22 cellular contexts compared by ENCODE assay signal in genomic region chr6:108568101-108568500, GRCh38. TPM values are rescaled to one million over a fixed set of nuclear protein-coding genes. Genes with fewer than 3 reads are reported as not detected.
A peak's percentile ranks its signal among the peaks of the same experiment; 100 is the strongest.
DNase-seq lines count a peak whose midpoint lies in the region; ATAC-seq and TF ChIP-seq lines count a peak whose summit lies in the region.
"Had no signal": no experiment of that assay in that cellular context is flagged by ENCODE, and none has a peak within 500 bp of the region (broad histone marks: within the 10 kb centered on the region; RNA-seq: fewer than 3 reads in every experiment).

No MANE protein-coding gene starts in this region.

- H2BK15ac ChIP-seq in IMR-90 (ENCODE audit: low read depth, low read length) = no peak overlapping the region

- no peak overlapping the region for H2BK120ac ChIP-seq in IMR-90 (ENCODE audit: low read depth, low read length)

- H3K4me3 Mint-ChIP-seq in CD4-positive, CD25-positive, alpha-beta regulatory T cell = peak overlapping the region in 3 of 4 donors; percentile 19 to 77 (median 62)
- H3K4me3 Mint-ChIP-seq in T-helper 2 cell treated with Interferon-gamma antibody and Interleukin-4, amounts not matched to agents 5 μg/mL and 100 μg/mL, for 36 hours = no peak overlapping the region
- H3K4me3 Mint-ChIP-seq: activated CD8-positive, alpha-beta T cell treated with anti-CD3 and anti-CD28 coated beads, Interleukin-2, amount 10 ng/mL, durations not matched to agents 7 days and 5 days; activated naive CD8-positive, alpha-beta T cell treated with anti-CD3 and anti-CD28 coated beads, Interleukin-2, amount 10 ng/mL, durations not matched to agents 7 days and 5 days; neural progenitor cell; stimulated activated naive CD8-positive, alpha-beta T cell treated with anti-CD3 and anti-CD28 coated beads, Interleukin-15, amount 100 ng/mL, for 72 hours had no signal

- H3K36me3 Mint-ChIP-seq in CD4-positive, CD25-positive, alpha-beta regulatory T cell = peaks cover 36% of the 10 kb centered on the region
- H3K36me3 Mint-ChIP-seq in T-helper 2 cell treated with Interferon-gamma antibody and Interleukin-4, amounts not matched to agents 5 μg/mL and 100 μg/mL, for 36 hours (ENCODE audit: low read depth) = peaks cover 36% of the 10 kb centered on the region

- peak overlapping the region; percentile 29; the same call in 1 of the 2 replicates for H3K4ac ChIP-seq in IMR-90 (ENCODE audit: low read depth, low read length)

- H3K4me2 ChIP-seq in IMR-90 (ENCODE audit: low read depth, low read length) = no peak overlapping the region
- H3K4me2 ChIP-seq: neural progenitor cell had no signal

- no peak overlapping the region for H3K14ac ChIP-seq in IMR-90 (replicated peaks; ENCODE audit: low read depth, low read length)

- H3K27ac Mint-ChIP-seq in CD4-positive, CD25-positive, alpha-beta regulatory T cell = peak overlapping the region in 1 of 3 donors; percentile 45
- H3K27ac Mint-ChIP-seq in T-helper 2 cell treated with Interferon-gamma antibody and Interleukin-4, amounts not matched to agents 5 μg/mL and 100 μg/mL, for 36 hours = no peak overlapping the region
- H3K27ac Mint-ChIP-seq: activated CD8-positive, alpha-beta T cell treated with anti-CD3 and anti-CD28 coated beads, Interleukin-2, amount 10 ng/mL, durations not matched to agents 7 days and 5 days; activated naive CD8-positive, alpha-beta T cell treated with anti-CD3 and anti-CD28 coated beads, Interleukin-2, amount 10 ng/mL, durations not matched to agents 7 days and 5 days; neural progenitor cell had no signal

- CTCF ChIA-PET in IMR-90 (lab: Yijun Ruan, JAX) = interaction anchor here (0.5 to 0.7 kb wide), 5 partner anchors 10 to 267 kb away, joined by 3 to 9 read pairs (median 3); no protein-coding TSS in a partner anchor

- intact Hi-C loops in IMR-90 (cut with micrococcal nuclease) (no loop called here), esophagus muscularis mucosa (cut with DNase I) (no loop called here), gastrocnemius medialis (cut with DNase I; ENCODE audit: low total_unique reads) (no loop called here)

- no peak overlapping the region for H4K91ac ChIP-seq in IMR-90 (ENCODE audit: insufficient read depth, low read depth, low read length)

- POLR2A ChIA-PET in IMR-90 (lab: Charles Lee; ENCODE audit: unreplicated experiment) = no interaction called here

- no peak overlapping the region for H4K8ac ChIP-seq in IMR-90 (ENCODE audit: low read depth in 2 of 2, low read length in 2 of 2)

- peaks cover 30% of the 10 kb centered on the region for H3K4me1 ChIP-seq in CD4-positive, CD25-positive, alpha-beta regulatory T cell (ENCODE audit: control insufficient read depth, insufficient read depth, low read length, poor library complexity, severe bottlenecking)
- peaks cover 16% of the 10 kb centered on the region for H3K4me1 ChIP-seq in IMR-90 (ENCODE audit: control insufficient read depth, insufficient read depth, low read length)
- H3K4me1 ChIP-seq in esophagus muscularis mucosa = peaks cover 64 to 100% (median 92%) of the 10 kb centered on the region in 4 donors
- peaks cover 77 to 83% of the 10 kb centered on the region in 2 donors for H3K4me1 ChIP-seq in gastrocnemius medialis

- H3K27ac ChIP-seq in CD4-positive, CD25-positive, alpha-beta regulatory T cell (ENCODE audit: insufficient read depth, low read length, poor library complexity, severe bottlenecking) = no peak overlapping the region
- H3K27ac ChIP-seq in IMR-90 (ENCODE audit: insufficient read depth, low read length) = no peak overlapping the region
- peak overlapping the region; percentile 98 to 100 (median 99) for H3K27ac ChIP-seq in esophagus muscularis mucosa (replicated peaks in 1 of 4)
- peak overlapping the region; percentile 35 to 100 (median 66) for H3K27ac ChIP-seq in gastrocnemius medialis
- H3K27ac ChIP-seq: C4-2B, epithelial cell of prostate, neural progenitor cell had no signal

- no peak overlapping the region for H4K5ac ChIP-seq in IMR-90 (ENCODE audit: low read depth, low read length)

- no peaks in the 10 kb centered on the region for H3K9me3 Mint-ChIP-seq in CD4-positive, CD25-positive, alpha-beta regulatory T cell
- H3K9me3 Mint-ChIP-seq in T-helper 2 cell treated with Interferon-gamma antibody and Interleukin-4, amounts not matched to agents 5 μg/mL and 100 μg/mL, for 36 hours = no peaks in the 10 kb centered on the region
- H3K9me3 Mint-ChIP-seq: activated naive CD8-positive, alpha-beta T cell treated with anti-CD3 and anti-CD28 coated beads, Interleukin-2, amount 10 ng/mL, durations not matched to agents 7 days and 5 days; neural progenitor cell; stimulated activated naive CD8-positive, alpha-beta T cell treated with anti-CD3 and anti-CD28 coated beads, Interleukin-15, amount 100 ng/mL, for 72 hours had no signal

- dilution Hi-C loops in IMR-90 (cut with HindIII; ENCODE audit: low sequenced_read_pairs, unreplicated experiment) = no loop called here

- in situ Hi-C loops in IMR-90 (cut with MboI; ENCODE audit: low sequenced_read_pairs) (no loop called here), gastrocnemius medialis (cut with MboI; ENCODE audit: low sequenced_read_pairs in 4 of 4) (loop anchor here in 1 of 4 donors (25.0 kb wide), 1 partner anchor 94 kb away; no protein-coding TSS in a partner anchor)

- no peak overlapping the region for H2AK9ac ChIP-seq in IMR-90 (replicated peaks; ENCODE audit: low read depth, low read length, poor library complexity)

- DNase-seq in CD4-positive, CD25-positive, alpha-beta regulatory T cell = no peak
- DNase-seq in IMR-90 (no peak), esophagus muscularis mucosa (ENCODE audit: extremely low spot score) (no peak), gastrocnemius medialis (no peak)
- DNase-seq in T-helper 2 cell treated with Interferon-gamma antibody and Interleukin-4, amounts not matched to agents 5 μg/mL and 100 μg/mL, for 36 hours (ENCODE audit: low spot score) = no peak
- no peak for DNase-seq in stimulated activated CD4-positive, alpha-beta T cell treated with anti-CD3 and anti-CD28 coated beads, Interleukin-15, amount 100 ng/mL, for 24 hours
- DNase-seq: activated CD8-positive, alpha-beta T cell treated with anti-CD3 and anti-CD28 coated beads, Interleukin-2, amount 10 ng/mL, durations not matched to agents 7 days and 5 days; activated naive CD8-positive, alpha-beta T cell treated with anti-CD3 and anti-CD28 coated beads, Interleukin-2, amount 10 ng/mL, durations not matched to agents 7 days and 5 days; EL; HCEC 1CT; KBM-7; NCI-H1436 treated with DMSO at 0.1 percent for 48 hours; NCI-H2107; NCI-H446 treated with DMSO at 0.1 percent for 48 hours; stimulated activated naive CD8-positive, alpha-beta T cell treated with anti-CD3 and anti-CD28 coated beads, Interleukin-15, amount 100 ng/mL, for 72 hours had no signal

- 92% methylated on average over 2 of the region's 5 CpGs; no CpG with 5 or more reads in 1 of the 2 experiments for WGBS in IMR-90 (ENCODE audit: extremely low coverage in 2 of 2, insufficient read length in 1 of 2), 2 experiments
- WGBS in esophagus muscularis mucosa = 90% methylated on average over 5 of the region's 5 CpGs

- H2AFZ ChIP-seq in IMR-90 (replicated peaks; ENCODE audit: low read length, poor library complexity) = no peak overlapping the region
- H2AFZ ChIP-seq: neural progenitor cell had no signal

- peaks cover 19 to 69% of the 10 kb centered on the region in 2 experiments for H3K79me1 ChIP-seq in IMR-90 (ENCODE audit: low read depth in 1 of 2, low read length in 2 of 2)

- H3K9ac ChIP-seq in IMR-90 (ENCODE audit: low read depth, low read length) = no peak overlapping the region
- H3K9ac ChIP-seq: neural progenitor cell had no signal

- BruUV-seq in IMR-90 (replicated peaks; lab: Mats Ljungman, UMichigan) = no TSS peak

- TF ChIP-seq POLR2A in IMR-90 (IDR thresholded peaks at IDR 0.05; ENCODE audit: low read depth, low read length) (no peak), esophagus muscularis mucosa (IDR thresholded peaks at IDR 0.05; ENCODE audit: low read depth) (no peak), gastrocnemius medialis (IDR thresholded peaks at IDR 0.05) (no peak)

- peaks cover 54% of the 10 kb centered on the region for H4K20me1 ChIP-seq in IMR-90 (ENCODE audit: insufficient read depth, low read length)

- no peak overlapping the region for H3K4me3 ChIP-seq in CD4-positive, CD25-positive, alpha-beta regulatory T cell (ENCODE audit: low read depth, low read length)
- H3K4me3 ChIP-seq in IMR-90 (ENCODE audit: insufficient read depth, low read depth, low read length) (no peak overlapping the region), esophagus muscularis mucosa (peak overlapping the region in 1 of 4 donors; percentile 1), gastrocnemius medialis (no peak overlapping the region)
- H3K4me3 ChIP-seq: GM12878, lung, neural progenitor cell, tibial nerve had no signal

- H3K56ac ChIP-seq in IMR-90 (ENCODE audit: extremely low read depth, insufficient read depth, low read length) = no peak overlapping the region

- H3K27me3 ChIP-seq in CD4-positive, CD25-positive, alpha-beta regulatory T cell (ENCODE audit: control insufficient read depth, insufficient read depth, low read length) = no peaks in the 10 kb centered on the region
- H3K27me3 ChIP-seq in IMR-90 (ENCODE audit: control insufficient read depth, insufficient read depth, low read length) (no peaks in the 10 kb centered on the region), esophagus muscularis mucosa (no peaks in the 10 kb centered on the region), gastrocnemius medialis (no peaks in the 10 kb centered on the region)
- H3K27me3 ChIP-seq: tibial nerve had no signal

- H2BK20ac ChIP-seq in IMR-90 (ENCODE audit: low read depth, low read length) = no peak overlapping the region

- no peak for ATAC-seq in CD4-positive, CD25-positive, alpha-beta regulatory T cell (ENCODE audit: low read depth in 2 of 2)
- ATAC-seq in IMR-90 (ENCODE audit: low read depth) (no peak), gastrocnemius medialis (no peak), HG02763 (IDR thresholded peaks at IDR 0.05; ENCODE audit: unreplicated experiment) (no peak)
- ATAC-seq: activated CD8-positive, alpha-beta T cell treated with anti-CD3 and anti-CD28 coated beads, Interleukin-2, amount 10 ng/mL, durations not matched to agents 7 days and 5 days; GM12878; stimulated activated naive CD8-positive, alpha-beta T cell treated with anti-CD3 and anti-CD28 coated beads, Interleukin-15, amount 100 ng/mL, for 72 hours had no signal

- TF ChIP-seq CTCF in IMR-90 (conservative IDR thresholded peaks at IDR 0.05; ENCODE audit: low read depth, low read length) = no peak
- TF ChIP-seq CTCF in esophagus muscularis mucosa (IDR thresholded peaks at IDR 0.05) = no peak
- TF ChIP-seq CTCF in gastrocnemius medialis (IDR thresholded peaks at IDR 0.05 in 4 of 5, conservative IDR thresholded peaks at IDR 0.05 in 1 of 5) = no peak

- no peaks in the 10 kb centered on the region for H3K9me3 ChIP-seq in CD4-positive, CD25-positive, alpha-beta regulatory T cell (ENCODE audit: control insufficient read depth in 2 of 2, low read length in 2 of 2)
- H3K9me3 ChIP-seq in IMR-90 (ENCODE audit: control insufficient read depth, insufficient read depth, low read length) (no peaks in the 10 kb centered on the region), esophagus muscularis mucosa (no peaks in the 10 kb centered on the region), gastrocnemius medialis (no peaks in the 10 kb centered on the region)
- H3K9me3 ChIP-seq: tibial nerve had no signal

- no peaks in the 10 kb centered on the region for H3K27me3 Mint-ChIP-seq in CD4-positive, CD25-positive, alpha-beta regulatory T cell
- H3K27me3 Mint-ChIP-seq in T-helper 2 cell treated with Interferon-gamma antibody and Interleukin-4, amounts not matched to agents 5 μg/mL and 100 μg/mL, for 36 hours (ENCODE audit: low read depth) = peaks cover 23% of the 10 kb centered on the region
- H3K27me3 Mint-ChIP-seq: activated naive CD8-positive, alpha-beta T cell treated with anti-CD3 and anti-CD28 coated beads, Interleukin-2, amount 10 ng/mL, durations not matched to agents 7 days and 5 days had no signal

- H2AK5ac ChIP-seq in IMR-90 (ENCODE audit: low read depth, low read length) = no peak overlapping the region

- TF ChIP-seq EP300 in esophagus muscularis mucosa (IDR thresholded peaks at IDR 0.05) = no peak

- H3K18ac ChIP-seq in IMR-90 (ENCODE audit: low read depth, low read length) = no peak overlapping the region

- H3K9me1 ChIP-seq in IMR-90 (ENCODE audit: insufficient read depth, low read length) = peaks cover 22% of the 10 kb centered on the region

- H2BK5ac ChIP-seq in IMR-90 (ENCODE audit: low read depth, low read length, poor library complexity, severe bottlenecking) = no peak overlapping the region

- no peak overlapping the region for H3K23ac ChIP-seq in IMR-90 (ENCODE audit: low read depth, low read length)

- peaks cover 30 to 76% (median 54%) of the 10 kb centered on the region in 4 donors for H3K4me1 Mint-ChIP-seq in CD4-positive, CD25-positive, alpha-beta regulatory T cell
- H3K4me1 Mint-ChIP-seq in T-helper 2 cell treated with Interferon-gamma antibody and Interleukin-4, amounts not matched to agents 5 μg/mL and 100 μg/mL, for 36 hours (ENCODE audit: low read depth) = peaks cover 36% of the 10 kb centered on the region

- TF ChIP-seq RAD21 in IMR-90 (IDR thresholded peaks at IDR 0.05; ENCODE audit: low read length) = no peak

- H3K36me3 ChIP-seq in CD4-positive, CD25-positive, alpha-beta regulatory T cell (ENCODE audit: control insufficient read depth, insufficient read depth, low read length) = peaks cover 35% of the 10 kb centered on the region
- H3K36me3 ChIP-seq in IMR-90 (ENCODE audit: control insufficient read depth, insufficient read depth, low read length) = peaks cover 28% of the 10 kb centered on the region
- peaks cover 11 to 65% (median 53%) of the 10 kb centered on the region in 4 donors for H3K36me3 ChIP-seq in esophagus muscularis mucosa
- peaks cover 0 to 63% of the 10 kb centered on the region in 2 donors for H3K36me3 ChIP-seq in gastrocnemius medialis

RNA-seq across cellular contexts. Expression of gene FOXO3, which starts 7.4 kb away (rescaled TPM):
- 24.2 TPM for total RNA-seq in CD4-positive, CD25-positive, alpha-beta regulatory T cell
- polyA plus RNA-seq in CD4-positive, CD25-positive, alpha-beta regulatory T cell = 10 to 100 TPM; 16.9 to 23.3 (median 20.2) TPM
- total RNA-seq in IMR-90 (2012; rRNA removed) (35.3 and 38.7 TPM in 2 replicates), esophagus muscularis mucosa (100 to 1,000 TPM in 3 of 4 donors, 10 to 100 TPM in 1; 92.2 to 154 (median 122) TPM), gastrocnemius medialis (100 to 1,000 TPM; 111 to 293 (median 183) TPM)
- 17.5 and 19.1 TPM in 2 replicates for polyA plus RNA-seq in IMR-90 (2012; rRNA removed)
- 12.9 and 22.4 TPM in 2 replicates for polyA plus RNA-seq in IMR-90 (2012; cell fraction: cytosol; rRNA removed)
- polyA plus RNA-seq in IMR-90 (2012; cell fraction: nucleus; rRNA removed; ENCODE audit: low replicate concordance) = 13.2 and 15.6 TPM in 2 replicates

Comparison
In these comparisons a context has a peak if more than half of its experiments do, and no peak if none do; other contexts are left out.
1. H3K27ac ChIP-seq: peak in esophagus muscularis mucosa (4 of 4) and gastrocnemius medialis (4 of 4); none in CD4-positive, CD25-positive, alpha-beta regulatory T cell (single experiment) and IMR-90 (single experiment).